Comparison of ENCODE assay signal across 19 cellular contexts in genomic region chr1:55134152-55134808, GRCh38.
DNase-seq lines count a peak whose midpoint lies in the region; ATAC-seq, FAIRE-seq and TF ChIP-seq lines count a peak whose summit lies in the region.
"Had no signal": no experiment of that assay in that cellular context is flagged by ENCODE, and none has a peak within 500 bp of the region (broad histone marks: within the 10 kb centered on the region; RNA-seq: fewer than 3 reads in every experiment).

No MANE protein-coding gene starts in this region.

- TF ChIP-seq EP300 in HepG2 (IDR thresholded peaks at IDR 0.05; ENCODE audit: low read depth in 2 of 2, low read length in 2 of 2) (no peak), HepG2 (CRISPR knock-in tag; IDR thresholded peaks at IDR 0.05; ENCODE audit: borderline replicate concordance) (no peak)

- WGBS in right lobe of liver (ENCODE audit: insufficient coverage, low coverage, low lambda C conversion rate, missing lambda C conversion rate): 69% methylated on average over 7 of the region's 7 CpGs
- WGBS in HepG2 (ENCODE audit: low lambda C conversion rate): 96% methylated on average over 7 of the region's 7 CpGs

- DNase-seq in right lobe of liver (no peak), HepG2 (ENCODE audit: low spot score) (no peak), LNCaP clone FGC (ENCODE audit: low read depth) (peak; percentile 27), left lobe of liver (ENCODE audit: low spot score) (no peak), Karpas-422 (no peak)
- DNase-seq: BE2C; CD8-positive, alpha-beta T cell; COR-L47; DMS153; DMS79 treated with DMSO at 0.1 percent for 48 hours; EL; GDM1; GM23248; H7 had no signal

- H3K36me3 ChIP-seq in right lobe of liver (peaks cover 0 to 61% (median 33%) of the 10 kb centered on the region in 4 donors), HepG2 (replicated peaks in 1 of 2; ENCODE audit: control insufficient read depth in 1 of 2, insufficient read depth in 2 of 2, low read length in 2 of 2) (peaks cover 25 to 87% of the 10 kb centered on the region in 2 experiments), Karpas-422 (ENCODE audit: insufficient read depth, low read length) (peaks cover 93% of the 10 kb centered on the region)
- H3K36me3 ChIP-seq: BE2C had no signal

- H3K4me1 ChIP-seq in right lobe of liver: peaks cover 0 to 19% (median 7%) of the 10 kb centered on the region in 4 donors
- H3K4me1 ChIP-seq in HepG2 (ENCODE audit: insufficient read depth, low read length): peaks cover 5% of the 10 kb centered on the region
- no peaks in the 10 kb centered on the region for H3K4me1 ChIP-seq in Karpas-422 (ENCODE audit: low read length)
- H3K4me1 ChIP-seq: BE2C had no signal

- H3K9me2 ChIP-seq in Karpas-422 (replicated peaks; ENCODE audit: insufficient read depth, low read length): no peaks in the 10 kb centered on the region

- no peak for FAIRE-seq in HepG2 (lab: Jason Lieb, UNC)
- FAIRE-seq: A204.1, D721Med had no signal

- no TSS peak for BruUV-seq in HepG2 (replicated peaks; lab: Mats Ljungman, UMichigan)

- intact Hi-C loops in right lobe of liver (cut with DNase I) (no loop called here), HepG2 (cut with micrococcal nuclease; ENCODE audit: unreplicated experiment) (loop anchor here (10.0 kb wide), 1 partner anchor 49 kb away; no protein-coding TSS in a partner anchor)

- H2AFZ ChIP-seq in HepG2 (ENCODE audit: low read length) (no peak overlapping the region), Karpas-422 (ENCODE audit: low read length) (no peak overlapping the region)
- H2AFZ ChIP-seq: GM23248 had no signal

- CTCF ChIA-PET in HepG2 (lab: Yijun Ruan, JAX; ENCODE audit: low intra/inter-chr PET ratio, low total read pairs): no interaction called here

- TF ChIP-seq RAD21 in HepG2 (CRISPR knock-in tag; IDR thresholded peaks at IDR 0.05): no peak

- H3K9me3 ChIP-seq in right lobe of liver (no peaks in the 10 kb centered on the region), HepG2 (ENCODE audit: low read length) (no peaks in the 10 kb centered on the region), Karpas-422 (ENCODE audit: low read length) (no peaks in the 10 kb centered on the region)
- H3K9me3 ChIP-seq: BE2C had no signal

- H3K27me3 ChIP-seq in right lobe of liver: no peaks in the 10 kb centered on the region
- H3K27me3 ChIP-seq in HepG2 (ENCODE audit: control insufficient read depth in 1 of 2, insufficient read depth in 2 of 2, low read length in 2 of 2): no peaks in the 10 kb centered on the region
- H3K27me3 ChIP-seq in Karpas-422 (ENCODE audit: low read length): no peaks in the 10 kb centered on the region
- H3K27me3 ChIP-seq: BE2C had no signal

- H3K9ac ChIP-seq in HepG2 (ENCODE audit: insufficient read depth, low read depth, low read length) (no peak overlapping the region), Karpas-422 (ENCODE audit: low read length) (no peak overlapping the region)
- H3K9ac ChIP-seq: GM23248 had no signal

- no peak overlapping the region for H3K27ac ChIP-seq in right lobe of liver
- no peak overlapping the region for H3K27ac ChIP-seq in HepG2 (ENCODE audit: extremely low read length, insufficient read depth, low read length)
- H3K27ac ChIP-seq in Karpas-422 (ENCODE audit: low read length): no peak overlapping the region
- H3K27ac ChIP-seq: C4-2B, GM23248 had no signal

- H3K79me2 ChIP-seq in HepG2 (ENCODE audit: insufficient read depth, low read length): no peaks in the 10 kb centered on the region
- peaks cover 3% of the 10 kb centered on the region for H3K79me2 ChIP-seq in Karpas-422 (ENCODE audit: low read length)

- POLR2A ChIA-PET in HepG2 (lab: Yijun Ruan, JAX): no interaction called here

- H3K4me2 ChIP-seq in HepG2 (ENCODE audit: low read depth, low read length) (no peak overlapping the region), Karpas-422 (ENCODE audit: low read depth, low read length, poor library complexity, severe bottlenecking) (no peak overlapping the region)

- TF ChIP-seq CTCF in right lobe of liver (IDR thresholded peaks at IDR 0.05): no peak
- TF ChIP-seq CTCF in HepG2 (CRISPR knock-in tag; IDR thresholded peaks at IDR 0.05): no peak
- TF ChIP-seq CTCF in LNCaP clone FGC (IDR thresholded peaks at IDR 0.05; ENCODE audit: control insufficient read depth, extremely low read depth, insufficient read depth): no peak

- peak; percentile 54 to 71 (median 66) for ATAC-seq in right lobe of liver
- no peak for ATAC-seq in HepG2
- ATAC-seq in left lobe of liver: peak; percentile 66
- no peak for ATAC-seq in GM19395 (IDR thresholded peaks at IDR 0.05; ENCODE audit: unreplicated experiment)
- no peak for ATAC-seq in HG03457 (IDR thresholded peaks at IDR 0.05; ENCODE audit: unreplicated experiment)
- ATAC-seq: CD8-positive, alpha-beta T cell had no signal

- in situ Hi-C loops in HepG2 (cut with HindIII; ENCODE audit: extremely low pct_ligation_motif_present, low pct_unique_long_range_greater_than_20kb): no loop called here

- TF ChIP-seq POLR2A in right lobe of liver (IDR thresholded peaks at IDR 0.05) (no peak), HepG2 (IDR thresholded peaks at IDR 0.05; ENCODE audit: insufficient read depth in 1 of 2, low read depth in 2 of 2, low read length in 2 of 2) (no peak)

- H3K4me3 ChIP-seq in right lobe of liver (no peak overlapping the region), HepG2 (replicated peaks in 1 of 3; ENCODE audit: insufficient read depth in 1 of 3, low read depth in 2 of 3, low read length in 3 of 3) (no peak overlapping the region), LNCaP clone FGC (ENCODE audit: low read depth, low read length) (no peak overlapping the region), Karpas-422 (ENCODE audit: low read length) (no peak overlapping the region)
- H3K4me3 ChIP-seq: GM23248 had no signal

- H4K20me1 ChIP-seq in HepG2 (ENCODE audit: insufficient read depth, low read length) (no peaks in the 10 kb centered on the region; the same call in 1 of the 2 replicates), Karpas-422 (ENCODE audit: insufficient read depth, low read depth, low read length) (no peaks in the 10 kb centered on the region)

TF ChIP-seq in HepG2, 621 proteins besides CTCF, POLR2A, EP300 and RAD21 (continues in another document):
- no peak for TF ChIP-seq CREB1 (IDR thresholded peaks at IDR 0.05)
- TF ChIP-seq CREB1 (CRISPR knock-in tag; IDR thresholded peaks at IDR 0.05): no peak
- no peak for TF ChIP-seq NR1H2 (CRISPR knock-in tag; IDR thresholded peaks at IDR 0.05; ENCODE audit: borderline replicate concordance, low read depth)
- TF ChIP-seq FOXK2 (IDR thresholded peaks at IDR 0.05): no peak
- TF ChIP-seq ZBTB33 (CRISPR knock-in tag; IDR thresholded peaks at IDR 0.05): no peak
- TF ChIP-seq MXD1 (CRISPR knock-in tag; IDR thresholded peaks at IDR 0.05): no peak
- no peak for TF ChIP-seq ISL2 (CRISPR knock-in tag; IDR thresholded peaks at IDR 0.05)
- TF ChIP-seq JUND (CRISPR knock-in tag; IDR thresholded peaks at IDR 0.05): no peak
- no peak for TF ChIP-seq FOXO4 (CRISPR knock-in tag; conservative IDR thresholded peaks at IDR 0.05)
- TF ChIP-seq MED8 (CRISPR knock-in tag; IDR thresholded peaks at IDR 0.05; ENCODE audit: insufficient replicate concordance): no peak
- TF ChIP-seq ZNF276 (CRISPR knock-in tag; IDR thresholded peaks at IDR 0.05; ENCODE audit: low read depth): no peak

Comparison
In these comparisons a context has a peak if more than half of its experiments do, and no peak if none do; other contexts are left out.
1. ATAC-seq: peak in right lobe of liver (4 of 4) and left lobe of liver (single experiment); none in HepG2 (single experiment), GM19395 (single experiment) and HG03457 (single experiment).